11 cellular contexts compared by ENCODE assay signal in the genomic region with DNA sequence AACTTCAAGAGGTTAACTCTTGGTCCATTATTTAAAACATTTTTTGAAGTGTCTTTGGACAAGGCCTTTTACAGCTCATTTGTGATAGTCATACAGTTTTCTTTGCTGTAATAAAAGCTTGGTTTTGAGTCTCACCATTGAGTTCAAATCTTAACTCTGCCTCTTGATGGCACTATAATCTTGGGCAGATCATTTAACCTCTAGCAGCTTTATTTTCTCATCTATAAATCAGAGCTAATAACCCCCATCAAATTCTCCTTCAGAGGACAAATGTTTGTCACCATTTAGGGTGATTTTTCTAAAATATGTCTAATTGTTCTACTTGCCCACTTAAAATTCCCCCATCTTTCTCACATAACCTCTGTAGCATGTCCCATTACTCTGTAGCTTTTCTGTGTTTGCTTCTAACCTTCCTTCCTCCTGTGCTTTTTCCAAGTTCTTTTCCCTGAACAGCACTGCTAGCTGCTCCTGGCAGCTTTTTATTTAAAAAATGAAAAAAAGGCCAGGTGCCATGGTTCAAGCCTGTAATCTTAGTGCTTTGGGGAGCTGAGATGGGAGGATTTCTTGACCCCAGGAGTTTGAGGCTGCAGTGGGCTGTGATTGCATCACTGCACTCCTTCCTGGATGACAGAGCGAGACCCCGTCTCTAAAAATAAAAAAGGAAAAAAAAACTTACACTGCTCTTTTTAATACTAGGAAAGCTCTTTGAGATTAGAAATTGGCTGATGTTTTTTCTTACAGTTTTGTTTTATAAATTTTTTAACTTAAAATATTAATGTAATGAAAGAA. TPM values are rescaled to one million over a fixed set of nuclear protein-coding genes. Genes with fewer than 3 reads are reported as not detected.
DNase-seq lines count a peak whose midpoint lies in the region; ATAC-seq, FAIRE-seq and TF ChIP-seq lines count a peak whose summit lies in the region.
"Had no signal": no experiment of that assay in that cellular context is flagged by ENCODE, and none has a peak within 500 bp of the region (broad histone marks: within the 10 kb centered on the region; RNA-seq: fewer than 3 reads in every experiment).

No MANE protein-coding gene starts in this region.

- ATAC-seq in SK-N-SH treated with all-trans-retinoic acid at 6 μM for 48 hours (peak; percentile 58; the same call in 2 of the 3 replicates), GM21529 (IDR thresholded peaks at IDR 0.05; ENCODE audit: unreplicated experiment) (no peak), HG02938 (IDR thresholded peaks at IDR 0.05; ENCODE audit: unreplicated experiment) (no peak)
- no peak for ATAC-seq in natural killer cell treated with Interleukin-12 subunit alpha and Interleukin-12 subunit beta and Interleukin-15 and Interleukin-18, amount 100 ng/mL, for 72 hours

- H3K27me3 Mint-ChIP-seq in natural killer cell treated with Interleukin-12 subunit alpha and Interleukin-12 subunit beta and Interleukin-15 and Interleukin-18, amount 100 ng/mL, for 72 hours = no peaks in the 10 kb centered on the region
- H3K27me3 Mint-ChIP-seq: central memory CD8-positive, alpha-beta T cell had no signal

- no peaks in the 10 kb centered on the region for H3K9me3 Mint-ChIP-seq in natural killer cell treated with Interleukin-12 subunit alpha and Interleukin-12 subunit beta and Interleukin-15 and Interleukin-18, amount 100 ng/mL, for 72 hours
- H3K9me3 Mint-ChIP-seq: central memory CD8-positive, alpha-beta T cell had no signal

- no peak overlapping the region for H3K4me3 Mint-ChIP-seq in natural killer cell treated with Interleukin-12 subunit alpha and Interleukin-12 subunit beta and Interleukin-15 and Interleukin-18, amount 100 ng/mL, for 72 hours
- H3K4me3 Mint-ChIP-seq: central memory CD8-positive, alpha-beta T cell had no signal

- DNase-seq in AG20443 (ENCODE audit: low spot score) (peak; percentile 19), GM13976 (ENCODE audit: low spot score) (no peak), NCI-H1436 (lab: John Stamatoyannopoulos, UW) (no peak)
- no peak for DNase-seq in natural killer cell treated with Interleukin-12 subunit alpha and Interleukin-12 subunit beta and Interleukin-15 and Interleukin-18, amount 100 ng/mL, for 72 hours (ENCODE audit: low spot score)
- DNase-seq: activated CD8-positive, alpha-beta memory T cell treated with anti-CD3 and anti-CD28 coated beads, Interleukin-2, amount 50 U/mL, for 48 hours; right lobe of liver had no signal

- peak; percentile 36 for TF ChIP-seq CTCF in GM13976 (IDR thresholded peaks at IDR 0.05; ENCODE audit: borderline replicate concordance, control extremely low read depth, extremely low read depth, insufficient read depth, missing control alignments)

- in situ Hi-C loops in GM13976 (cut with MboI; ENCODE audit: low sequenced_read_pairs, unreplicated experiment) = no loop called here

- H3K4me1 Mint-ChIP-seq in natural killer cell treated with Interleukin-12 subunit alpha and Interleukin-12 subunit beta and Interleukin-15 and Interleukin-18, amount 100 ng/mL, for 72 hours (ENCODE audit: low read depth in 2 of 2) = peaks cover 22 to 26% of the 10 kb centered on the region in 2 donors

- peak; percentile 17 for FAIRE-seq in islet of Langerhans (lab: Jason Lieb, UNC)

- H3K27ac Mint-ChIP-seq in natural killer cell treated with Interleukin-12 subunit alpha and Interleukin-12 subunit beta and Interleukin-15 and Interleukin-18, amount 100 ng/mL, for 72 hours = no peak overlapping the region

- H3K36me3 Mint-ChIP-seq in natural killer cell treated with Interleukin-12 subunit alpha and Interleukin-12 subunit beta and Interleukin-15 and Interleukin-18, amount 100 ng/mL, for 72 hours = no peaks in the 10 kb centered on the region

TF ChIP-seq in SK-N-SH treated with all-trans-retinoic acid at 6 μM for 48 hours, 23 proteins besides CTCF, POLR2A, EP300 and RAD21:
- TF ChIP-seq TOX (CRISPR knock-in tag; IDR thresholded peaks at IDR 0.05; ENCODE audit: borderline replicate concordance) (no peak), GLIS3 (CRISPR knock-in tag; IDR thresholded peaks at IDR 0.05) (no peak), TCF4 (CRISPR knock-in tag; IDR thresholded peaks at IDR 0.05; ENCODE audit: borderline replicate concordance) (no peak), CSDC2 (CRISPR knock-in tag; IDR thresholded peaks at IDR 0.05) (no peak)
- TF ChIP-seq, protein P1, sequence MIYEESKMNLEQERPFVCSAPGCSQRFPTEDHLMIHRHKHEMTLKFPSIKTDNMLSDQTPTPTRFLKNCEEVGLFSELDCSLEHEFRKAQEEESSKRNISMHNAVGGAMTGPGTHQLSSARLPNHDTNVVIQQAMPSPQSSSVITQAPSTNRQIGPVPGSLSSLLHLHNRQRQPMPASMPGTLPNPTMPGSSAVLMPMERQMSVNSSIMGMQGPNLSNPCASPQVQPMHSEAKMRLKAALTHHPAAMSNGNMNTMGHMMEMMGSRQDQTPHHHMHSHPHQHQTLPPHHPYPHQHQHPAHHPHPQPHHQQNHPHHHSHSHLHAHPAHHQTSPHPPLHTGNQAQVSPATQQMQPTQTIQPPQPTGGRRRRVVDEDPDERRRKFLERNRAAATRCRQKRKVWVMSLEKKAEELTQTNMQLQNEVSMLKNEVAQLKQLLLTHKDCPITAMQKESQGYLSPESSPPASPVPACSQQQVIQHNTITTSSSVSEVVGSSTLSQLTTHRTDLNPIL (CRISPR knock-in tag; IDR thresholded peaks at IDR 0.05; ENCODE audit: low read depth) = no peak
- TF ChIP-seq, protein P2, sequence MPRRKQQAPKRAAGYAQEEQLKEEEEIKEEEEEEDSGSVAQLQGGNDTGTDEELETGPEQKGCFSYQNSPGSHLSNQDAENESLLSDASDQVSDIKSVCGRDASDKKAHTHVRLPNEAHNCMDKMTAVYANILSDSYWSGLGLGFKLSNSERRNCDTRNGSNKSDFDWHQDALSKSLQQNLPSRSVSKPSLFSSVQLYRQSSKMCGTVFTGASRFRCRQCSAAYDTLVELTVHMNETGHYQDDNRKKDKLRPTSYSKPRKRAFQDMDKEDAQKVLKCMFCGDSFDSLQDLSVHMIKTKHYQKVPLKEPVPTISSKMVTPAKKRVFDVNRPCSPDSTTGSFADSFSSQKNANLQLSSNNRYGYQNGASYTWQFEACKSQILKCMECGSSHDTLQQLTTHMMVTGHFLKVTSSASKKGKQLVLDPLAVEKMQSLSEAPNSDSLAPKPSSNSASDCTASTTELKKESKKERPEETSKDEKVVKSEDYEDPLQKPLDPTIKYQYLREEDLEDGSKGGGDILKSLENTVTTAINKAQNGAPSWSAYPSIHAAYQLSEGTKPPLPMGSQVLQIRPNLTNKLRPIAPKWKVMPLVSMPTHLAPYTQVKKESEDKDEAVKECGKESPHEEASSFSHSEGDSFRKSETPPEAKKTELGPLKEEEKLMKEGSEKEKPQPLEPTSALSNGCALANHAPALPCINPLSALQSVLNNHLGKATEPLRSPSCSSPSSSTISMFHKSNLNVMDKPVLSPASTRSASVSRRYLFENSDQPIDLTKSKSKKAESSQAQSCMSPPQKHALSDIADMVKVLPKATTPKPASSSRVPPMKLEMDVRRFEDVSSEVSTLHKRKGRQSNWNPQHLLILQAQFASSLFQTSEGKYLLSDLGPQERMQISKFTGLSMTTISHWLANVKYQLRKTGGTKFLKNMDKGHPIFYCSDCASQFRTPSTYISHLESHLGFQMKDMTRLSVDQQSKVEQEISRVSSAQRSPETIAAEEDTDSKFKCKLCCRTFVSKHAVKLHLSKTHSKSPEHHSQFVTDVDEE (CRISPR knock-in tag; IDR thresholded peaks at IDR 0.05) = no peak

RNA-seq across cellular contexts. Expression of a gene that starts 28.5 kb away (rescaled TPM):
- total RNA-seq in natural killer cell treated with Interleukin-12 subunit alpha and Interleukin-12 subunit beta and Interleukin-15 and Interleukin-18, amount 100 ng/mL, for 72 hours = 10 to 100 TPM; 56.5 to 68.5 TPM
